In genomic region chr7:116588225-116588624, GRCh38 we compare ENCODE assay signal across 9 cellular contexts.
DNase-seq lines count a peak whose midpoint lies in the region; ATAC-seq and TF ChIP-seq lines count a peak whose summit lies in the region.
"Had no signal": no experiment of that assay in that cellular context is flagged by ENCODE, and none has a peak within 500 bp of the region (broad histone marks: within the 10 kb centered on the region; RNA-seq: fewer than 3 reads in every experiment).

No MANE protein-coding gene starts in this region.

- peak; percentile 56 for ATAC-seq in HG02885 (IDR thresholded peaks at IDR 0.05; ENCODE audit: poor library complexity, unreplicated experiment)
- no peak for ATAC-seq in gastroesophageal sphincter

- no peaks in the 10 kb centered on the region for H3K27me3 ChIP-seq in gastroesophageal sphincter
- peaks cover 3% of the 10 kb centered on the region; the same call in 1 of the 2 replicates for H3K27me3 ChIP-seq in BE2C
- H3K27me3 ChIP-seq: adrenal gland had no signal

- TF ChIP-seq EP300 in gastroesophageal sphincter (IDR thresholded peaks at IDR 0.05): no peak

- peaks cover 4 to 26% (median 7%) of the 10 kb centered on the region in 3 donors for H3K4me1 ChIP-seq in gastroesophageal sphincter
- H3K4me1 ChIP-seq in BE2C: no peaks in the 10 kb centered on the region

- peak; percentile 17 for DNase-seq in stimulated activated CD4-positive, alpha-beta T cell treated with anti-CD3 and anti-CD28 coated beads, Interleukin-4, amount 100 ng/mL, for 24 hours
- DNase-seq in stimulated activated CD4-positive, alpha-beta T cell treated with anti-CD3 and anti-CD28 coated beads, Interleukin-2, amount 100 ng/mL, for 48 hours: no peak
- DNase-seq in SK-N-MC (ENCODE audit: low read depth, low spot score) (no peak), NCI-H748 treated with DMSO at 0.1 percent for 48 hours (lab: John Stamatoyannopoulos, UW) (no peak), mucosa of gallbladder (ENCODE audit: low spot score) (no peak), BE2C (no peak)

- TF ChIP-seq POLR2A in gastroesophageal sphincter (IDR thresholded peaks at IDR 0.05): no peak

- H3K36me3 ChIP-seq in SK-N-MC (ENCODE audit: insufficient read depth, low read length): peaks cover 10% of the 10 kb centered on the region
- H3K36me3 ChIP-seq in gastroesophageal sphincter: no peaks in the 10 kb centered on the region
- no peaks in the 10 kb centered on the region for H3K36me3 ChIP-seq in BE2C
- H3K36me3 ChIP-seq: adrenal gland had no signal

- H3K27ac ChIP-seq in SK-N-MC (peak overlapping the region; percentile 93), gastroesophageal sphincter (peak overlapping the region in 3 of 4 donors; percentile 28 to 44 (median 36))
- H3K27ac ChIP-seq: adrenal gland had no signal

- TF ChIP-seq CTCF in gastroesophageal sphincter (IDR thresholded peaks at IDR 0.05): no peak
- no peak for TF ChIP-seq CTCF in BE2C (IDR thresholded peaks at IDR 0.05; ENCODE audit: low read depth, low read length)

- H3K4me3 ChIP-seq in SK-N-MC (peak overlapping the region; percentile 56), gastroesophageal sphincter (no peak overlapping the region), BE2C (ENCODE audit: low read depth, low read length) (no peak overlapping the region)
- H3K4me3 ChIP-seq: adrenal gland had no signal

- H3K9ac ChIP-seq in SK-N-MC (ENCODE audit: insufficient read length): peak overlapping the region; percentile 53

- peaks cover 4% of the 10 kb centered on the region; the same call in 1 of the 2 replicates for H3K9me3 ChIP-seq in SK-N-MC (ENCODE audit: low read depth, low read length)
- no peaks in the 10 kb centered on the region for H3K9me3 ChIP-seq in gastroesophageal sphincter
- H3K9me3 ChIP-seq in BE2C: no peaks in the 10 kb centered on the region
- H3K9me3 ChIP-seq: adrenal gland had no signal

- 6 to 42% methylated on average over 2 of the region's 2 CpGs for WGBS in gastroesophageal sphincter (ENCODE audit: low coverage in 1 of 2), 2 donors
